ENCODE assay signal across 8 cellular contexts in the genomic region with DNA sequence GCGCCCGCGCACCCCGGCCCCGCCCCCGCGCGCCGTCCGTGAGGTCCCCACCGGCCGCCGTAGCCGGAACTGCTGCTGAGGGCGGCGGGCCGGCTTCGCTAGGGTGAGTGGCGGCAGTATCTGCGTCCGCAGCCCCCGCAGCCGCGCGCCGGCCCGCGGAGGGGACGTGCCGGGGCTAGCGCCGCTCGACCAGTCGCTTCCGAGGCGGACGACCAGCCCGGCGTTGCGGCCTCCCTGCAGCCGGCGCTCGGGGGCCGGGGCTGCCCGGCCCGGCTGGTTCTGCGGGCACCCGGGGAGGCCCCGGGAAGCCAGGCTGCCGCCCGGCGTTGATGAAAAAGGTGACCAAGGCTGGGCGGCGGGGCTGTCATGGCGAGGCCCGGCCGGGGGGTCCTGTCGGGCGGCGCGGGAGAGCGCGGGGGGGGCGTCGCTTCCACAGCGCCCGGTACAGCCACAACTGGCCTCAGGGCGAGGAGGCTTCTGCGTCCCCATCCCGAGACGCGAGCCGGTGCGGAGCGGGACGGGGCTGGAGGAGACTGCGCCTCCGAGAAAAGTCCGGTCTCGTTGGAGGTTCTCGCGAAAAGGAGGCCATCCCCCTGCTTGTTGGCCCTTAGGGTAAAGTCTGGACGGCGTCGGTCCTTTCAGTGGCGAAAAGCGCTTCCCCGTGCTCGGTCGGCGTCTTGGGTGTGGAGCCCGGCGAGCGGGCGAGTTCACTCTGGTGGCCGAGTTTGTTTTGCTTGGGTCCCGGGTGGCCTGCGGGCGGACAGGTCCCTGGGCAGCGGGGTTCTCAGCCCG. TPM values are rescaled to one million over a fixed set of nuclear protein-coding genes. Genes with fewer than 3 reads are reported as not detected.
DNase-seq lines count a peak whose midpoint lies in the region; ATAC-seq and TF ChIP-seq lines count a peak whose summit lies in the region.

CRAMP1 (plus strand) TSS at position 41 of the 792 bp plus-strand sequence. CDS start 2,280 bp downstream, outside the sequence.

- H3K27me3 ChIP-seq in neuronal stem cell (ENCODE audit: control insufficient read depth in 3 of 3, insufficient read depth in 3 of 3, low read depth in 1 of 3, low read length in 3 of 3): peaks cover 0 to 11% (median 2%) of the 10 kb centered on the region in 3 experiments

- H3K4me3 ChIP-seq in fibroblast of mammary gland (ENCODE audit: control insufficient read depth, low read depth, low read length) (peak within 1 kb of the TSS; percentile 82), neuronal stem cell (ENCODE audit: low read length in 2 of 2) (peak within 1 kb of the TSS; percentile 94 to 97)

- POLR2A ChIA-PET in activated B cell treated with CpG ODN at 0.5 μM for 24 hours (lab: Charles Lee): interaction anchor here (0.7 to 3.2 kb wide), 10 partner anchors 66 to 542 kb away, joined by 3 to 16 read pairs (median 6); partner anchors contain the start of genes JPT2, MAPK8IP3, RPS2 and TRAF7

- H3K14ac ChIP-seq in neuronal stem cell (ENCODE audit: low read length): peak within 1 kb of the TSS; percentile 6

- H3K4ac ChIP-seq in neuronal stem cell (ENCODE audit: low read length): no peak within 1 kb of the TSS

- H2BK120ac ChIP-seq in neuronal stem cell (ENCODE audit: low read depth, low read length): peak within 1 kb of the TSS; percentile 54

- H3K23ac ChIP-seq in neuronal stem cell (ENCODE audit: low read depth, low read length, poor library complexity): peak within 1 kb of the TSS; percentile 94

- peak within 1 kb of the TSS; percentile 88 for H3K4me3 Mint-ChIP-seq in activated B cell treated with CpG ODN at 0.5 μM for 24 hours

- H2BK15ac ChIP-seq in neuronal stem cell (ENCODE audit: low read length): no peak within 1 kb of the TSS

- H3K4me1 Mint-ChIP-seq in activated B cell treated with CpG ODN at 0.5 μM for 24 hours: peaks cover 46% of the 10 kb centered on the region

- no peak within 1 kb of the TSS for H4K91ac ChIP-seq in neuronal stem cell (ENCODE audit: low read depth, low read length, poor library complexity)

- peak within 1 kb of the TSS; percentile 82 for H2BK5ac ChIP-seq in neuronal stem cell (ENCODE audit: low read length)

- DNase-seq in NCI-H2227 (lab: John Stamatoyannopoulos, UW; ENCODE audit: unreplicated experiment) (peak; percentile 34), NCI-H2227 treated with DMSO at 0.1 percent for 48 hours (lab: John Stamatoyannopoulos, UW) (no peak), activated B cell treated with CpG ODN at 0.5 μM for 24 hours (no peak), fibroblast of mammary gland (ENCODE audit: low read depth) (no peak), neuronal stem cell (ENCODE audit: low spot score) (peak; percentile 8), NCI-H1048 (lab: John Stamatoyannopoulos, UW) (no peak)

- H3K18ac ChIP-seq in neuronal stem cell (ENCODE audit: low read length): no peak within 1 kb of the TSS

- peaks cover 8 to 30% of the 10 kb centered on the region in 2 donors for H3K36me3 ChIP-seq in neuronal stem cell (replicated peaks in 1 of 2; ENCODE audit: control insufficient read depth in 2 of 2, insufficient read depth in 2 of 2, low read length in 2 of 2)

- H3K9ac ChIP-seq in neuronal stem cell (ENCODE audit: low read depth, low read length, poor library complexity): peak within 1 kb of the TSS; percentile 98

- H3K27ac Mint-ChIP-seq in activated B cell treated with CpG ODN at 0.5 μM for 24 hours: peak within 1 kb of the TSS; percentile 98

- CTCF ChIA-PET in activated B cell treated with CpG ODN at 0.5 μM for 24 hours (lab: Charles Lee): no interaction called here

- no peak for TF ChIP-seq CTCF in activated B cell treated with CpG ODN at 0.5 μM for 24 hours (IDR thresholded peaks at IDR 0.05)
- TF ChIP-seq CTCF in fibroblast of mammary gland (conservative IDR thresholded peaks at IDR 0.05; ENCODE audit: control insufficient read depth, insufficient read depth, low read depth, low read length): no peak

- H2BK12ac ChIP-seq in neuronal stem cell (ENCODE audit: low read length): no peak within 1 kb of the TSS

- H4K8ac ChIP-seq in neuronal stem cell (ENCODE audit: low read depth, low read length): no peak within 1 kb of the TSS

- no CpG with 5 or more reads among the region's 101 CpGs for WGBS in neuronal stem cell (ENCODE audit: extremely low coverage in 2 of 2, insufficient read length in 2 of 2, insufficient replicate concordance in 1 of 2), 2 donors

- peak within 1 kb of the TSS; percentile 97 for H3K4me2 ChIP-seq in neuronal stem cell (ENCODE audit: insufficient read depth, low read length, poor library complexity, severe bottlenecking)

- H3K9me3 ChIP-seq in neuronal stem cell (replicated peaks in 1 of 2; ENCODE audit: control insufficient read depth in 2 of 2, insufficient read depth in 1 of 2, low read depth in 1 of 2, low read length in 2 of 2): no peaks in the 10 kb centered on the region

- peaks cover 16% of the 10 kb centered on the region for H3K79me1 ChIP-seq in neuronal stem cell (ENCODE audit: low read depth, low read length)

- ATAC-seq in HG03342 (IDR thresholded peaks at IDR 0.05; ENCODE audit: unreplicated experiment): peak; percentile 2
- no peak for ATAC-seq in activated B cell treated with CpG ODN at 0.5 μM for 24 hours (ENCODE audit: low read depth)
- no peak for ATAC-seq in GM18498 (IDR thresholded peaks at IDR 0.05; ENCODE audit: unreplicated experiment)

- H2AK5ac ChIP-seq in neuronal stem cell (ENCODE audit: low read depth, low read length): peak within 1 kb of the TSS; percentile 98

- intact Hi-C loops in activated B cell treated with CpG ODN at 0.5 μM for 24 hours (cut with micrococcal nuclease): loop anchor here (1.0 to 10.0 kb wide), 13 partner anchors 34 to 1086 kb away; partner anchors contain the start of genes CAPN15, CLCN7, FAHD1 and HAGH

- peaks cover 16 to 18% of the 10 kb centered on the region in 2 donors for H3K4me1 ChIP-seq in neuronal stem cell (ENCODE audit: control insufficient read depth in 2 of 2, insufficient read depth in 1 of 2, low read depth in 1 of 2, low read length in 2 of 2)

- peak within 1 kb of the TSS; percentile 94 for H2AFZ ChIP-seq in neuronal stem cell (ENCODE audit: low read length)

- no peaks in the 10 kb centered on the region for H3K9me3 Mint-ChIP-seq in activated B cell treated with CpG ODN at 0.5 μM for 24 hours

- H3K27me3 Mint-ChIP-seq in activated B cell treated with CpG ODN at 0.5 μM for 24 hours: peaks cover 8% of the 10 kb centered on the region

- peaks cover 22% of the 10 kb centered on the region for H3K36me3 Mint-ChIP-seq in activated B cell treated with CpG ODN at 0.5 μM for 24 hours (ENCODE audit: low read depth)

- H3K27ac ChIP-seq in neuronal stem cell (replicated peaks; ENCODE audit: low read length): peak within 1 kb of the TSS; percentile 83

RNA-seq across cellular contexts. Expression of gene CRAMP1, which starts in this region (rescaled TPM):
- total RNA-seq in activated B cell treated with CpG ODN at 0.5 μM for 24 hours: 16.9 and 22.4 TPM in 2 replicates
- 11.9 TPM for polyA plus RNA-seq in neuronal stem cell (2013, experiment 1 of 2)
- 12.3 TPM for polyA plus RNA-seq in neuronal stem cell (2013, experiment 2 of 2)

Comparison
In these comparisons a context has a peak if more than half of its experiments do, and no peak if none do; other contexts are left out.
1. DNase-seq: peak in NCI-H2227 (single experiment) and neuronal stem cell (single experiment); none in NCI-H2227 treated with DMSO at 0.1 percent for 48 hours (single experiment), activated B cell treated with CpG ODN at 0.5 μM for 24 hours (single experiment), fibroblast of mammary gland (single experiment) and NCI-H1048 (single experiment).